Comparison of ENCODE assay signal across 1 cellular context in genomic region chr7:30001953-30002352, GRCh38.
A peak's percentile ranks its signal among the peaks of the same experiment; 100 is the strongest.
TF ChIP-seq lines count a peak whose summit lies in the region.

No MANE protein-coding gene starts in this region.

TF ChIP-seq in IMR-90, 13 proteins besides CTCF, POLR2A, EP300 and RAD21:
- TF ChIP-seq USF2 (IDR thresholded peaks at IDR 0.05; ENCODE audit: low read depth, low read length) (no peak), ELK1 (IDR thresholded peaks at IDR 0.05; ENCODE audit: borderline replicate concordance, low read depth, low read length) (no peak), CHD1 (IDR thresholded peaks at IDR 0.05; ENCODE audit: low read depth, low read length) (no peak), RCOR1 (IDR thresholded peaks at IDR 0.05; ENCODE audit: insufficient replicate concordance, low read length) (no peak), NFE2L2 (IDR thresholded peaks at IDR 0.05; ENCODE audit: low read depth, low read length) (no peak), MAZ (IDR thresholded peaks at IDR 0.05; ENCODE audit: borderline replicate concordance, low read depth, low read length) (no peak), CEBPB (IDR thresholded peaks at IDR 0.05; ENCODE audit: low read depth, low read length) (peak; percentile 86), MXI1 (IDR thresholded peaks at IDR 0.05; ENCODE audit: borderline replicate concordance, low read depth, low read length) (no peak)
